ENCODE assay signal across 8 cellular contexts in genomic region chr4:15654556-15655222, GRCh38. TPM values are rescaled to one million over a fixed set of nuclear protein-coding genes. Genes with fewer than 3 reads are reported as not detected.
DNase-seq lines count a peak whose midpoint lies in the region; ATAC-seq and TF ChIP-seq lines count a peak whose summit lies in the region.

No MANE protein-coding gene starts in this region.

- H2AFZ ChIP-seq in fibroblast of lung (ENCODE audit: low read length) = peak overlapping the region; percentile 80

- H3K4me1 ChIP-seq in fibroblast of lung (ENCODE audit: control insufficient read depth, extremely low read depth, insufficient read depth, low read length) = peaks cover 5% of the 10 kb centered on the region

- peak overlapping the region; percentile 82 for H3K9ac ChIP-seq in fibroblast of lung (ENCODE audit: insufficient read depth, low read length)

- no peaks in the 10 kb centered on the region for H3K9me3 ChIP-seq in fibroblast of lung (ENCODE audit: control insufficient read depth, insufficient read depth, low read depth, low read length)

- no peaks in the 10 kb centered on the region for H3K36me3 ChIP-seq in fibroblast of lung (ENCODE audit: control insufficient read depth, insufficient read depth, low read length)

- H3K27ac ChIP-seq in fibroblast of lung (ENCODE audit: insufficient read depth, low read length) (peak overlapping the region; percentile 98), temporal lobe (ENCODE audit: low read depth, low read length) (peak overlapping the region; percentile 100)

- peak; percentile 60 to 78 for DNase-seq in NCI-H2081 (lab: John Stamatoyannopoulos, UW)
- DNase-seq in NCI-H2081 treated with DMSO at 0.1 percent for 48 hours (lab: John Stamatoyannopoulos, UW) = no peak
- DNase-seq in NAMALWA (ENCODE audit: low spot score) = peak; percentile 60
- DNase-seq in activated CD8-positive, alpha-beta memory T cell treated with anti-CD3 and anti-CD28 coated beads, Interleukin-2, amount 50 U/mL, for 4 hours = peak; percentile 38
- peak; percentile 33 to 41 for DNase-seq in fibroblast of lung (ENCODE audit: low read depth in 2 of 2)
- DNase-seq in natural killer cell treated with Interleukin-12 subunit alpha and Interleukin-12 subunit beta and Interleukin-15 and Interleukin-18, amount 100 ng/mL, for 72 hours (ENCODE audit: low spot score) = peak; percentile 68

- peaks cover 52 to 58% of the 10 kb centered on the region in 2 donors for H3K4me1 Mint-ChIP-seq in natural killer cell treated with Interleukin-12 subunit alpha and Interleukin-12 subunit beta and Interleukin-15 and Interleukin-18, amount 100 ng/mL, for 72 hours (ENCODE audit: low read depth in 2 of 2)

- peak overlapping the region; percentile 85 to 94 for H3K27ac Mint-ChIP-seq in natural killer cell treated with Interleukin-12 subunit alpha and Interleukin-12 subunit beta and Interleukin-15 and Interleukin-18, amount 100 ng/mL, for 72 hours

- H3K4me3 ChIP-seq in fibroblast of lung (replicated peaks in 1 of 4; ENCODE audit: control extremely low read depth in 1 of 4, insufficient read depth in 1 of 4, low read depth in 3 of 4, low read length in 4 of 4) = peak overlapping the region; percentile 58 to 90 (median 75)

- H3K79me2 ChIP-seq in fibroblast of lung (ENCODE audit: control insufficient read depth, insufficient read depth, low read length) = peaks cover 53% of the 10 kb centered on the region

- no peaks in the 10 kb centered on the region for H4K20me1 ChIP-seq in fibroblast of lung (ENCODE audit: control insufficient read depth, extremely low read depth, insufficient read depth, low read length)

- peak; percentile 44 for ATAC-seq in HG02588 (IDR thresholded peaks at IDR 0.05; ENCODE audit: unreplicated experiment)
- ATAC-seq in natural killer cell treated with Interleukin-12 subunit alpha and Interleukin-12 subunit beta and Interleukin-15 and Interleukin-18, amount 100 ng/mL, for 72 hours = peak; percentile 71 to 76

- TF ChIP-seq CTCF in fibroblast of lung (conservative IDR thresholded peaks at IDR 0.05 in 1 of 2, IDR thresholded peaks at IDR 0.05 in 1 of 2; ENCODE audit: low read depth in 1 of 2, low read length in 2 of 2) = no peak

- no peaks in the 10 kb centered on the region for H3K27me3 Mint-ChIP-seq in natural killer cell treated with Interleukin-12 subunit alpha and Interleukin-12 subunit beta and Interleukin-15 and Interleukin-18, amount 100 ng/mL, for 72 hours

- no peaks in the 10 kb centered on the region for H3K9me3 Mint-ChIP-seq in natural killer cell treated with Interleukin-12 subunit alpha and Interleukin-12 subunit beta and Interleukin-15 and Interleukin-18, amount 100 ng/mL, for 72 hours

- peak overlapping the region; percentile 97 for H3K4me2 ChIP-seq in fibroblast of lung (ENCODE audit: extremely low read depth, insufficient read depth, low read length)

- peak overlapping the region; percentile 94 for H3K4me3 Mint-ChIP-seq in natural killer cell treated with Interleukin-12 subunit alpha and Interleukin-12 subunit beta and Interleukin-15 and Interleukin-18, amount 100 ng/mL, for 72 hours

- no peaks in the 10 kb centered on the region for H3K27me3 ChIP-seq in fibroblast of lung (ENCODE audit: control insufficient read depth, insufficient read depth, low read length)

- H3K36me3 Mint-ChIP-seq in natural killer cell treated with Interleukin-12 subunit alpha and Interleukin-12 subunit beta and Interleukin-15 and Interleukin-18, amount 100 ng/mL, for 72 hours = no peaks in the 10 kb centered on the region

RNA-seq across cellular contexts. Expression of gene FBXL5, which starts 0.5 kb away (rescaled TPM):
- total RNA-seq in fibroblast of lung (120 and 131 TPM in 2 replicates), temporal lobe (142 TPM)
- 52.9 and 53.0 TPM in 2 replicates for polyA plus RNA-seq in fibroblast of lung
- polyA plus RNA-seq in fibroblast of lung (2012) = 30.8 and 35.4 TPM in 2 replicates
- 26.5 and 29.9 TPM in 2 replicates for polyA minus RNA-seq in fibroblast of lung (ENCODE audit: low replicate concordance)
- 10 to 100 TPM; 50.5 to 73.9 TPM for total RNA-seq in natural killer cell treated with Interleukin-12 subunit alpha and Interleukin-12 subunit beta and Interleukin-15 and Interleukin-18, amount 100 ng/mL, for 72 hours

RNA-seq across cellular contexts. Expression of gene FAM200B, which starts 26.9 kb away (rescaled TPM):
- 20.5 and 22.6 TPM in 2 replicates for total RNA-seq in fibroblast of lung
- polyA plus RNA-seq in fibroblast of lung = 31.6 and 35.1 TPM in 2 replicates
- polyA plus RNA-seq in fibroblast of lung (2012) = 37.2 and 40.7 TPM in 2 replicates
- 0.12 and 1.2 TPM in 2 replicates for polyA minus RNA-seq in fibroblast of lung (ENCODE audit: low replicate concordance)
- total RNA-seq in natural killer cell treated with Interleukin-12 subunit alpha and Interleukin-12 subunit beta and Interleukin-15 and Interleukin-18, amount 100 ng/mL, for 72 hours = 10 to 100 TPM; 10.7 to 11.0 TPM
- 64.7 TPM for total RNA-seq in temporal lobe

RNA-seq across cellular contexts. Expression of gene BST1, which starts 48.2 kb away (rescaled TPM):
- total RNA-seq in fibroblast of lung = 14.6 and 15.7 TPM in 2 replicates
- 24.0 and 48.8 TPM in 2 replicates for polyA plus RNA-seq in fibroblast of lung
- polyA plus RNA-seq in fibroblast of lung (2012) = 19.5 and 38.6 TPM in 2 replicates
- polyA minus RNA-seq in fibroblast of lung (ENCODE audit: low replicate concordance) = 4.0 and 10.6 TPM in 2 replicates
- 1 to 10 TPM in 1 of 2 donors, under 1 TPM in 1; 0.39 to 1.5 TPM for total RNA-seq in natural killer cell treated with Interleukin-12 subunit alpha and Interleukin-12 subunit beta and Interleukin-15 and Interleukin-18, amount 100 ng/mL, for 72 hours
- 2.7 TPM for total RNA-seq in temporal lobe
